ENCODE assay signal across 12 cellular contexts in the genomic region with DNA sequence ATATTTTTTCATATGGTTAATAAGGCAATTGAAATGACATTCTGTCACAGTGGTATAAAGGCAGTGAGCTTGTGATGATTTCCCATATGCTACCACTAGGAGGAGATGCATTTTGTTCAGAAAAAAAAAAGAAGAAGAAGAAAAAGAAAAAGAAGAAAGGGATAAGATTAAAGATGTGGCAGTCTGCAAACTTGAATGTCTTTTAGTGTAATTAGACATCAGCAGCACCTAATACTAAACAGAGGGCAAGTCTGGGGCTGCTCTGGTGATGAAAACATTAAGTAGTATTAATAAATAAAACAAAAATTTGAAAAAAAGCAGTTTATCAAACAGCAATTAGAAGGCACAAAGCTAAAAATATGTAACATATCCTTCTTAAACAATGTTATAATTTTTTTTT.
DNase-seq lines count a peak whose midpoint lies in the region; ATAC-seq, FAIRE-seq and TF ChIP-seq lines count a peak whose summit lies in the region.
"Had no signal": no experiment of that assay in that cellular context is flagged by ENCODE, and none has a peak within 500 bp of the region (broad histone marks: within the 10 kb centered on the region; RNA-seq: fewer than 3 reads in every experiment).

No MANE protein-coding gene starts in this region.

- no peak overlapping the region for H2BK20ac ChIP-seq in H1 (ENCODE audit: low read length)

- H3K9me3 ChIP-seq in H1 (ENCODE audit: insufficient read depth in 2 of 2, low read depth in 1 of 2, low read length in 1 of 2), result no peaks in the 10 kb centered on the region
- H3K9me3 ChIP-seq in CD4-positive, alpha-beta memory T cell (ENCODE audit: control insufficient read depth in 1 of 2, low read length in 2 of 2), result no peaks in the 10 kb centered on the region
- H3K9me3 ChIP-seq: BLaER1 had no signal

- intact Hi-C loops in CD4-positive, alpha-beta memory T cell (cut with micrococcal nuclease), result no loop called here

- FAIRE-seq in H1 (lab: Jason Lieb, UNC), result peak; percentile 58

- no peak overlapping the region for H4K91ac ChIP-seq in H1 (replicated peaks; ENCODE audit: insufficient read length, low read length)

- H3K4me3 ChIP-seq in H1 (ENCODE audit: extremely low read depth in 1 of 4, insufficient read depth in 2 of 4, low read depth in 3 of 4, low read length in 4 of 4), result no peak overlapping the region
- no peak overlapping the region for H3K4me3 ChIP-seq in retinal pigment epithelial cell (ENCODE audit: low read length)
- H3K4me3 ChIP-seq in CD4-positive, alpha-beta memory T cell (ENCODE audit: low read length in 2 of 2), result no peak overlapping the region
- H3K4me3 ChIP-seq: BLaER1 had no signal

- POLR2A ChIA-PET in H1 (lab: Charles Lee; ENCODE audit: partially characterized antibody), result no interaction called here
- POLR2A ChIA-PET in CD4-positive, alpha-beta memory T cell (lab: Charles Lee; ENCODE audit: partially characterized antibody), result no interaction called here

- no peak for ATAC-seq in GM21717 (IDR thresholded peaks at IDR 0.05; ENCODE audit: unreplicated experiment)

- DNase-seq in NCI-H82 (lab: John Stamatoyannopoulos, UW) (peak; percentile 19), NCI-H82 treated with DMSO at 0.1 percent for 48 hours (lab: John Stamatoyannopoulos, UW; ENCODE audit: unreplicated experiment) (no peak), NCI-H69 (lab: John Stamatoyannopoulos, UW) (peak; percentile 40), H1 (ENCODE audit: low read depth in 1 of 2, low spot score in 2 of 2) (no peak), retinal pigment epithelial cell (ENCODE audit: low read depth) (no peak)
- DNase-seq in stimulated activated CD4-positive, alpha-beta T cell treated with anti-CD3 and anti-CD28 coated beads, Interleukin-15, amount 100 ng/mL, for 24 hours, result no peak
- no peak for DNase-seq in CD4-positive, alpha-beta memory T cell
- DNase-seq: activated B cell treated with CpG ODN at 0.5 μM for 24 hours, NCI-H1436 had no signal

- H3K14ac ChIP-seq in H1 (ENCODE audit: insufficient read length), result no peak overlapping the region

- no peak overlapping the region for H3K9ac ChIP-seq in H1 (replicated peaks in 1 of 4; ENCODE audit: extremely low read depth in 1 of 4, low read depth in 3 of 4, low read length in 3 of 4)
- H3K9ac ChIP-seq: BLaER1 had no signal

- no peak overlapping the region for H2AFZ ChIP-seq in H1 (ENCODE audit: low read length)

- H4K20me1 ChIP-seq in H1 (replicated peaks in 1 of 2; ENCODE audit: control insufficient read depth in 1 of 2, insufficient read depth in 2 of 2, low read length in 2 of 2), result no peaks in the 10 kb centered on the region
- H4K20me1 ChIP-seq: BLaER1 had no signal

- no peaks in the 10 kb centered on the region; the same call in 1 of the 2 replicates for H3K23me2 ChIP-seq in H1 (ENCODE audit: low read depth, low read length)

- no peaks in the 10 kb centered on the region for H3K79me1 ChIP-seq in H1 (ENCODE audit: low read depth, low read length)

- H3K36me3 Mint-ChIP-seq in CD4-positive, alpha-beta memory T cell, result no peaks in the 10 kb centered on the region

- CTCF ChIA-PET in H1 (lab: Charles Lee; ENCODE audit: partially characterized antibody), result interaction anchor here (0.6 to 3.1 kb wide), 28 partner anchors 8 to 1329 kb away, joined by 3 to 43 read pairs (median 4); no protein-coding TSS in a partner anchor
- CTCF ChIA-PET in CD4-positive, alpha-beta memory T cell (lab: Charles Lee; ENCODE audit: partially characterized antibody), result no interaction called here

- no peaks in the 10 kb centered on the region for H3K36me3 ChIP-seq in H1 (ENCODE audit: control insufficient read depth in 2 of 4, insufficient read depth in 4 of 4, low read length in 3 of 4)
- H3K36me3 ChIP-seq in CD4-positive, alpha-beta memory T cell (ENCODE audit: insufficient read depth, low read length), result no peaks in the 10 kb centered on the region
- H3K36me3 ChIP-seq: BLaER1 had no signal

- TF ChIP-seq CTCF in H1 (IDR thresholded peaks at IDR 0.05; ENCODE audit: control extremely low read depth in 1 of 3, insufficient read depth in 1 of 3, low read depth in 1 of 3, low read length in 3 of 3) (peak in 1 of 3 experiments; percentile 41; a peak in 1 of 4 replicates), retinal pigment epithelial cell (conservative IDR thresholded peaks at IDR 0.05; ENCODE audit: low read depth, low read length) (peak; percentile 66)

- H2BK5ac ChIP-seq in H1 (ENCODE audit: low read depth, low read length), result no peak overlapping the region

- TF ChIP-seq POLR2A in H1 (IDR thresholded peaks at IDR 0.05; ENCODE audit: control extremely low read depth in 1 of 2, low read depth in 2 of 2, low read length in 2 of 2), result no peak

- TF ChIP-seq RAD21 in H1 (IDR thresholded peaks at IDR 0.05 in 1 of 2, conservative IDR thresholded peaks at IDR 0.05 in 1 of 2; ENCODE audit: low read depth in 2 of 2, low read length in 2 of 2), result no peak; a peak in 1 of 4 replicates

- H2AK5ac ChIP-seq in H1 (ENCODE audit: low read depth, low read length), result no peak overlapping the region

- no peak for TF ChIP-seq EP300 in H1 (IDR thresholded peaks at IDR 0.05; ENCODE audit: borderline replicate concordance in 1 of 2, low read depth in 2 of 2, low read length in 2 of 2)

- H3K27me3 Mint-ChIP-seq in CD4-positive, alpha-beta memory T cell, result no peaks in the 10 kb centered on the region
- H3K27me3 Mint-ChIP-seq: activated B cell treated with CpG ODN at 0.5 μM for 24 hours; dendritic cell treated with granulocyte-macrophage colony-stimulating factor and Interleukin-4, amounts not matched to agents 40 ng/mL and 50 ng/mL, for 4 days had no signal

- H3K27ac ChIP-seq in H1 (ENCODE audit: low read depth, low read length), result no peak overlapping the region
- H3K27ac ChIP-seq in CD4-positive, alpha-beta memory T cell (ENCODE audit: low read depth, low read length), result no peak overlapping the region
- H3K27ac ChIP-seq: BLaER1 had no signal

- H2BK120ac ChIP-seq in H1 (replicated peaks; ENCODE audit: low read depth, low read length), result no peak overlapping the region

- H3K79me2 ChIP-seq in H1 (ENCODE audit: control insufficient read depth in 1 of 2, insufficient read depth in 2 of 2, low read length in 2 of 2), result no peaks in the 10 kb centered on the region

- no peak overlapping the region for H3K56ac ChIP-seq in H1 (replicated peaks; ENCODE audit: insufficient read length, low read depth, low read length)

- no peak overlapping the region for H3K23ac ChIP-seq in H1 (ENCODE audit: insufficient read length)

- H3K9me3 Mint-ChIP-seq in CD4-positive, alpha-beta memory T cell, result peaks cover 0 to 13% (median 6%) of the 10 kb centered on the region in 8 donors
- H3K9me3 Mint-ChIP-seq: activated B cell treated with CpG ODN at 0.5 μM for 24 hours; dendritic cell treated with granulocyte-macrophage colony-stimulating factor and Interleukin-4, amounts not matched to agents 40 ng/mL and 50 ng/mL, for 4 days had no signal

- no peak overlapping the region for H3K4me3 Mint-ChIP-seq in CD4-positive, alpha-beta memory T cell
- H3K4me3 Mint-ChIP-seq: activated B cell treated with CpG ODN at 0.5 μM for 24 hours; dendritic cell treated with granulocyte-macrophage colony-stimulating factor and Interleukin-4, amounts not matched to agents 40 ng/mL and 50 ng/mL, for 4 days had no signal

- no peak overlapping the region for H3K4me2 ChIP-seq in H1 (ENCODE audit: insufficient read depth in 1 of 2, low read depth in 2 of 2, low read length in 2 of 2)
- H3K4me2 ChIP-seq: BLaER1 had no signal

- no peak overlapping the region for H3K4ac ChIP-seq in H1 (replicated peaks; ENCODE audit: insufficient read length, low read depth, low read length)

- H2BK15ac ChIP-seq in H1 (ENCODE audit: low read length), result no peak overlapping the region

- no peaks in the 10 kb centered on the region for H3K4me1 Mint-ChIP-seq in CD4-positive, alpha-beta memory T cell
- H3K4me1 Mint-ChIP-seq: activated B cell treated with CpG ODN at 0.5 μM for 24 hours had no signal

- H2BK12ac ChIP-seq in H1 (ENCODE audit: low read depth, low read length), result no peak overlapping the region

- H3K27ac Mint-ChIP-seq in CD4-positive, alpha-beta memory T cell, result no peak overlapping the region
- H3K27ac Mint-ChIP-seq: activated B cell treated with CpG ODN at 0.5 μM for 24 hours; dendritic cell treated with granulocyte-macrophage colony-stimulating factor and Interleukin-4, amounts not matched to agents 40 ng/mL and 50 ng/mL, for 4 days had no signal

- H3K27me3 ChIP-seq in H1 (replicated peaks in 1 of 4; ENCODE audit: control insufficient read depth in 3 of 4, extremely low read depth in 1 of 4, insufficient read depth in 3 of 4, low read length in 3 of 4), result no peaks in the 10 kb centered on the region
- no peaks in the 10 kb centered on the region for H3K27me3 ChIP-seq in CD4-positive, alpha-beta memory T cell (ENCODE audit: insufficient read depth, low read length)
- H3K27me3 ChIP-seq: BLaER1 had no signal

- no peak overlapping the region for H3K18ac ChIP-seq in H1 (ENCODE audit: extremely low read depth, low read length)

- no peak overlapping the region for H4K5ac ChIP-seq in H1 (ENCODE audit: insufficient read length, low read depth, low read length)

- no peaks in the 10 kb centered on the region for H3K4me1 ChIP-seq in H1 (replicated peaks in 1 of 4; ENCODE audit: control insufficient read depth in 3 of 4, insufficient read depth in 4 of 4, low read length in 3 of 4)
- no peaks in the 10 kb centered on the region for H3K4me1 ChIP-seq in CD4-positive, alpha-beta memory T cell (ENCODE audit: insufficient read depth, low read length)
- H3K4me1 ChIP-seq: BLaER1 had no signal

- H4K8ac ChIP-seq in H1 (ENCODE audit: extremely low read depth, insufficient read depth, low read length), result no peak overlapping the region

TF ChIP-seq in H1, 55 proteins besides CTCF, POLR2A, EP300 and RAD21 (continues in another document):
- TF ChIP-seq E2F6 (IDR thresholded peaks at IDR 0.05) (no peak), NRF1 (IDR thresholded peaks at IDR 0.05; ENCODE audit: low read depth, low read length) (no peak), BCL11A (IDR thresholded peaks at IDR 0.05; ENCODE audit: low read depth in 2 of 2, low read length in 2 of 2) (no peak)
- TF ChIP-seq, protein P1, sequence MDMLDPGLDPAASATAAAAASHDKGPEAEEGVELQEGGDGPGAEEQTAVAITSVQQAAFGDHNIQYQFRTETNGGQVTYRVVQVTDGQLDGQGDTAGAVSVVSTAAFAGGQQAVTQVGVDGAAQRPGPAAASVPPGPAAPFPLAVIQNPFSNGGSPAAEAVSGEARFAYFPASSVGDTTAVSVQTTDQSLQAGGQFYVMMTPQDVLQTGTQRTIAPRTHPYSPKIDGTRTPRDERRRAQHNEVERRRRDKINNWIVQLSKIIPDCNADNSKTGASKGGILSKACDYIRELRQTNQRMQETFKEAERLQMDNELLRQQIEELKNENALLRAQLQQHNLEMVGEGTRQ (IDR thresholded peaks at IDR 0.05; ENCODE audit: low read length), result no peak

Comparison
In these comparisons a context has a peak if more than half of its experiments do, and no peak if none do; other contexts are left out.
1. DNase-seq: peak in NCI-H82 (single experiment) and NCI-H69 (single experiment); none in NCI-H82 treated with DMSO at 0.1 percent for 48 hours (single experiment), H1 (0 of 2), retinal pigment epithelial cell (single experiment), stimulated activated CD4-positive, alpha-beta T cell treated with anti-CD3 and anti-CD28 coated beads, Interleukin-15, amount 100 ng/mL, for 24 hours (single experiment) and CD4-positive, alpha-beta memory T cell (0 of 5).